Comparison of ENCODE assay signal across 11 cellular contexts in genomic region chr6:94099072-94099471, GRCh38.
DNase-seq lines count a peak whose midpoint lies in the region; ATAC-seq and TF ChIP-seq lines count a peak whose summit lies in the region.
"Had no signal": no experiment of that assay in that cellular context is flagged by ENCODE, and none has a peak within 500 bp of the region (broad histone marks: within the 10 kb centered on the region; RNA-seq: fewer than 3 reads in every experiment).

No MANE protein-coding gene starts in this region.

- H3K4me1 ChIP-seq in foreskin keratinocyte, result no peaks in the 10 kb centered on the region
- H3K4me1 ChIP-seq: BLaER1 treated with 17β-estradiol and CSF1 and Interleukin-3, amounts not matched to agents 10 nM and 100 nM had no signal

- no peak overlapping the region for H3K27ac ChIP-seq in foreskin keratinocyte
- H3K27ac ChIP-seq: BLaER1 treated with 17β-estradiol and CSF1 and Interleukin-3, amounts not matched to agents 10 nM and 100 nM; HL-60 had no signal

- TF ChIP-seq CTCF in epithelial cell of proximal tubule (conservative IDR thresholded peaks at IDR 0.05; ENCODE audit: low read depth, low read length) (no peak), foreskin keratinocyte (conservative IDR thresholded peaks at IDR 0.05) (no peak)

- DNase-seq in HK-2 (ENCODE audit: unreplicated experiment) (peak; percentile 2), epithelial cell of proximal tubule (ENCODE audit: low read depth) (peak; percentile 6), kidney tubule cell (ENCODE audit: low spot score) (peak; percentile 4), foreskin keratinocyte (no peak), SW480 (ENCODE audit: low spot score) (no peak)
- DNase-seq: CD8-positive, alpha-beta T cell; HCEC 1CT had no signal

- ATAC-seq in foreskin keratinocyte, result no peak
- ATAC-seq in HG03378 (IDR thresholded peaks at IDR 0.05; ENCODE audit: unreplicated experiment), result no peak
- ATAC-seq: CD8-positive, alpha-beta T cell; GM23338 had no signal

- no peaks in the 10 kb centered on the region for H3K27me3 ChIP-seq in foreskin keratinocyte
- H3K27me3 ChIP-seq: BLaER1 treated with 17β-estradiol and CSF1 and Interleukin-3, amounts not matched to agents 10 nM and 100 nM had no signal

- no peak overlapping the region for H3K4me3 ChIP-seq in epithelial cell of proximal tubule (ENCODE audit: low read depth, low read length)
- H3K4me3 ChIP-seq: BLaER1 treated with 17β-estradiol and CSF1 and Interleukin-3, amounts not matched to agents 10 nM and 100 nM; GM23338 had no signal

Comparison
In these comparisons a context has a peak if more than half of its experiments do, and no peak if none do; other contexts are left out.
1. DNase-seq: peak in HK-2 (single experiment), epithelial cell of proximal tubule (single experiment) and kidney tubule cell (single experiment); none in foreskin keratinocyte (0 of 2) and SW480 (single experiment).